In the genomic region with DNA sequence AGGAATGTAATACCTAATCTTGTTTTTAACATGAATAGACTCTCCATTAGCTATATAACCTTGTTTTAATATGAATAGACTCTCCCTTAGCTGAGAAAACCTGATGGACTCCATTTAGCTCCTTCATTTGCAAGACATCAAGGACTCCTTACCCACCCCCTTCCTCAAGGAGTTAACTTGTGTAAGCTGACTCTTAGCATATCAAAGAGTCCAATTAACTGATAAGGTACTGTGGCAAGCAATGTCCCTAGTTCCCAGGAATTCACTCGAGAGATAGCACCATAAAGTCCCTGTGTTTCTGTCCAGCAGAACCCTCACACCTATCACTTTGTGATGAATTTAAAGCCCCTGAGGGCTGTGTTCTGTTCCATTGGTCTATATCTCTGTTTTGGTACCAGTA, we compare ENCODE assay signal across 9 cellular contexts. TPM values are rescaled to one million over a fixed set of nuclear protein-coding genes. Genes with fewer than 3 reads are reported as not detected.
"Had no signal": no experiment of that assay in that cellular context is flagged by ENCODE, and none has a peak within 500 bp of the region (broad histone marks: within the 10 kb centered on the region; RNA-seq: fewer than 3 reads in every experiment).

No MANE protein-coding gene starts in this region.

- ATAC-seq: K562 had no signal

- H3K4me3 ChIP-seq: K562 had no signal

- DNase-seq: GOT3, H9, HCEC 1CT, IMR-90, KG1 had no signal

- FAIRE-seq: H54, HTR-8/SVneo, K562 had no signal

RNA-seq across cellular contexts. Expression of a gene that starts 15.3 kb away (rescaled TPM):
- total RNA-seq: H9, HT-29, IMR-90, K562 had no signal
- polyA plus RNA-seq: IMR-90, K562 had no signal

RNA-seq across cellular contexts. Expression of a gene that starts 16.3 kb away (rescaled TPM):
- total RNA-seq: H9, HT-29, IMR-90, K562 had no signal
- polyA plus RNA-seq: IMR-90, K562 had no signal
